Comparison of ENCODE assay signal across 24 cellular contexts in the genomic region with DNA sequence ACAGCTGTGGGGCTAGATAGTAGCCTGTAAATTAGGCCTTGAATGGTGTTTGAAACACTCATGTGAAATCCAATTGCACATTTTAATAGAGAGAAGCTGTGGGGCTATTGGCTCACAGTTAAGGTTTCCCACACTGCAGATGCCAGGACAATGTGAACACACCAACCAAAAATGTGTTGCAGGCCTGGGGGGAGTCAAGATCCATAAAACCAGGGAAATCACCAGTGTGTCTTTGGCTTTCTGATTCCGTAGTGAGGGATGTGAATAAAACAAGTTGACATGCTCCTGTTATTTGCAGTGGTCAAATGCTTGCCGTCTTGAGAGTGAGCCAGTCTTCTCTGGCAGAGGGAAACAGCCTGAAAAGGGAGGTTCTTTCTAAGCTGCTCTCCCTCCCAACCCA.
"Had no signal": no experiment of that assay in that cellular context is flagged by ENCODE, and none has a peak within 500 bp of the region (broad histone marks: within the 10 kb centered on the region; RNA-seq: fewer than 3 reads in every experiment).

No MANE protein-coding gene starts in this region.

- H3K4me3 Mint-ChIP-seq: activated CD4-positive, alpha-beta memory T cell treated with anti-CD3 and anti-CD28 coated beads, Interleukin-2, amount 10 ng/mL, durations not matched to agents 7 days and 5 days; activated CD4-positive, alpha-beta T cell treated with anti-CD3 and anti-CD28 coated beads for 36 hours; activated CD8-positive, alpha-beta memory T cell treated with anti-CD3 and anti-CD28 coated beads, Interleukin-2, amount 10 ng/mL, durations not matched to agents 7 days and 5 days; activated naive CD8-positive, alpha-beta T cell treated with anti-CD3 and anti-CD28 coated beads, Interleukin-2, amount 10 ng/mL, durations not matched to agents 7 days and 5 days; naive thymus-derived CD4-positive, alpha-beta T cell; WTC11 had no signal

- H3K79me2 ChIP-seq: parathyroid adenoma had no signal

- H3K36me3 Mint-ChIP-seq: activated CD8-positive, alpha-beta memory T cell treated with anti-CD3 and anti-CD28 coated beads, Interleukin-2, amount 10 ng/mL, durations not matched to agents 7 days and 5 days; activated naive CD8-positive, alpha-beta T cell treated with anti-CD3 and anti-CD28 coated beads, Interleukin-2, amount 10 ng/mL, durations not matched to agents 7 days and 5 days; naive thymus-derived CD4-positive, alpha-beta T cell had no signal

- H3K27ac ChIP-seq: brain microvascular endothelial cell, heart right ventricle, left lung, neutrophil, parathyroid adenoma, tibial artery had no signal

- H3K9ac ChIP-seq: parathyroid adenoma had no signal

- DNase-seq: activated CD4-positive, alpha-beta memory T cell treated with anti-CD3 and anti-CD28 coated beads, Interleukin-2, amount 10 ng/mL, durations not matched to agents 7 days and 5 days; activated CD4-positive, alpha-beta T cell treated with anti-CD3 and anti-CD28 coated beads for 36 hours; activated CD8-positive, alpha-beta memory T cell treated with anti-CD3 and anti-CD28 coated beads, Interleukin-2, amount 10 ng/mL, durations not matched to agents 7 days and 5 days; activated naive CD4-positive, alpha-beta T cell treated with Interleukin-2 at 50 U/mL for 16 hours; activated naive CD8-positive, alpha-beta T cell treated with anti-CD3 and anti-CD28 coated beads, Interleukin-2, amount 10 ng/mL, durations not matched to agents 7 days and 5 days; brain microvascular endothelial cell; cerebellar nuclear complex; cortex of kidney; heart right ventricle; left lung; mucosa of descending colon; naive thymus-derived CD4-positive, alpha-beta T cell; retina; stimulated activated CD4-positive, alpha-beta T cell treated with anti-CD3 and anti-CD28 coated beads, Interleukin-12 subunit alpha, Interleukin-12 subunit beta, amount 100 ng/mL, for 4 hours; stimulated activated CD4-positive, alpha-beta T cell treated with anti-CD3 and anti-CD28 coated beads, Interleukin-1b, Interleukin-23, amount 100 ng/mL, for 48 hours; stimulated activated CD8-positive, alpha-beta memory T cell treated with anti-CD3 and anti-CD28 coated beads, Interleukin-4, amount 100 ng/mL, for 48 hours; stimulated activated naive CD4-positive, alpha-beta T cell; tibial artery had no signal

- H3K36me3 ChIP-seq: neutrophil had no signal

- H3K27me3 Mint-ChIP-seq: activated CD4-positive, alpha-beta memory T cell treated with anti-CD3 and anti-CD28 coated beads, Interleukin-2, amount 10 ng/mL, durations not matched to agents 7 days and 5 days; activated CD4-positive, alpha-beta T cell treated with anti-CD3 and anti-CD28 coated beads for 36 hours; activated CD8-positive, alpha-beta memory T cell treated with anti-CD3 and anti-CD28 coated beads, Interleukin-2, amount 10 ng/mL, durations not matched to agents 7 days and 5 days; naive thymus-derived CD4-positive, alpha-beta T cell had no signal

- H3K27me3 ChIP-seq: brain microvascular endothelial cell, gastroesophageal sphincter, heart right ventricle, left lung, neutrophil, tibial artery had no signal

- H3K9me3 Mint-ChIP-seq: WTC11 had no signal

- H3K27ac Mint-ChIP-seq: activated CD4-positive, alpha-beta memory T cell treated with anti-CD3 and anti-CD28 coated beads, Interleukin-2, amount 10 ng/mL, durations not matched to agents 7 days and 5 days; activated CD4-positive, alpha-beta T cell treated with anti-CD3 and anti-CD28 coated beads for 36 hours; activated CD8-positive, alpha-beta memory T cell treated with anti-CD3 and anti-CD28 coated beads, Interleukin-2, amount 10 ng/mL, durations not matched to agents 7 days and 5 days; activated naive CD8-positive, alpha-beta T cell treated with anti-CD3 and anti-CD28 coated beads, Interleukin-2, amount 10 ng/mL, durations not matched to agents 7 days and 5 days; naive thymus-derived CD4-positive, alpha-beta T cell; WTC11 had no signal

- H3K4me1 Mint-ChIP-seq: activated CD4-positive, alpha-beta memory T cell treated with anti-CD3 and anti-CD28 coated beads, Interleukin-2, amount 10 ng/mL, durations not matched to agents 7 days and 5 days; activated CD4-positive, alpha-beta T cell treated with anti-CD3 and anti-CD28 coated beads for 36 hours; activated CD8-positive, alpha-beta memory T cell treated with anti-CD3 and anti-CD28 coated beads, Interleukin-2, amount 10 ng/mL, durations not matched to agents 7 days and 5 days; activated naive CD8-positive, alpha-beta T cell treated with anti-CD3 and anti-CD28 coated beads, Interleukin-2, amount 10 ng/mL, durations not matched to agents 7 days and 5 days; naive thymus-derived CD4-positive, alpha-beta T cell; WTC11 had no signal

- H3K4me1 ChIP-seq: left lung, parathyroid adenoma, tibial artery had no signal

- H2AFZ ChIP-seq: parathyroid adenoma had no signal

- H3K9me3 ChIP-seq: gastroesophageal sphincter, heart right ventricle, left lung, mucosa of descending colon, neutrophil, tibial artery had no signal

- FAIRE-seq: endometrium, urothelium cell line had no signal

- H3K4me3 ChIP-seq: gastroesophageal sphincter, heart right ventricle, left lung, mucosa of descending colon, tibial artery had no signal
